Comparison of ENCODE assay signal across 16 cellular contexts in the genomic region with DNA sequence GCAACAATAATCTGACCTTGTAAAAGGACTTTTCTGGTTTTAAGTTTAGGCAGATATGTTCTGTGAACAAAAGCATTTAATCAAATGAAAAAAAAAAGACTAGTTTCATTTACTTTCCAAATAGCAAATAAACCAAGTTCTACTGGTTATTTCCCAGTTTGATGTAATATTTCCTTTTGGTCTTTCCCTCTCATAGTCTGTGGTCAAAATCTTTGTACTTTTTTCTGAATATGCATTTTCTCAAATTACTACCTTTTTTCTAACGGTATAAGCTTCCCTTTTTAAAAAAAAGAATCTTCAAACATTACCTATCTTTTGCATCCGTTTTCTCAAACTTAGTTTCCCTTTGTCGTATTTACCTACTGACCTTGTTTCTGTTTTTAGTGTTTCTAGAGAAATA. TPM values are rescaled to one million over a fixed set of nuclear protein-coding genes. Genes with fewer than 3 reads are reported as not detected.
A peak's percentile ranks its signal among the peaks of the same experiment; 100 is the strongest.
DNase-seq lines count a peak whose midpoint lies in the region; ATAC-seq, FAIRE-seq and TF ChIP-seq lines count a peak whose summit lies in the region.
"Had no signal": no experiment of that assay in that cellular context is flagged by ENCODE, and none has a peak within 500 bp of the region (broad histone marks: within the 10 kb centered on the region; RNA-seq: fewer than 3 reads in every experiment).

No MANE protein-coding gene starts in this region.

- no peak overlapping the region for H3K9ac ChIP-seq in kidney (ENCODE audit: low read length in 2 of 2)

- peaks cover 27% of the 10 kb centered on the region for H3K4me1 Mint-ChIP-seq in T-helper 2 cell treated with Interferon-gamma antibody and Interleukin-4, amounts not matched to agents 5 μg/mL and 100 μg/mL, for 36 hours (ENCODE audit: low read depth)
- peaks cover 18 to 39% of the 10 kb centered on the region in 2 donors for H3K4me1 Mint-ChIP-seq in immature natural killer cell

- peaks cover 5% of the 10 kb centered on the region for H3K9me3 Mint-ChIP-seq in T-helper 2 cell treated with Interferon-gamma antibody and Interleukin-4, amounts not matched to agents 5 μg/mL and 100 μg/mL, for 36 hours
- H3K9me3 Mint-ChIP-seq in immature natural killer cell: no peaks in the 10 kb centered on the region

- no peak for TF ChIP-seq CTCF in kidney (IDR thresholded peaks at IDR 0.05; ENCODE audit: borderline replicate concordance, extremely low read depth, insufficient read depth)

- in situ Hi-C loops in KBM-7 (cut with MboI; ENCODE audit: low pct_unique_long_range_greater_than_20kb, low sequenced_read_pairs): no loop called here

- H3K9me3 ChIP-seq in kidney (ENCODE audit: control insufficient read depth in 1 of 2, low read length in 2 of 2): no peaks in the 10 kb centered on the region
- H3K9me3 ChIP-seq: heart left ventricle had no signal

- no peak for DNase-seq in T-helper 2 cell treated with Interferon-gamma antibody and Interleukin-4, amounts not matched to agents 5 μg/mL and 100 μg/mL, for 36 hours (ENCODE audit: low spot score)
- DNase-seq in T-helper 2 cell (no peak), immature natural killer cell (no peak), SK-N-DZ (ENCODE audit: low spot score) (no peak), KBM-7 (no peak), kidney (no peak)
- DNase-seq: 8988T, heart left ventricle, NCI-H1048, trophoblast cell had no signal

- FAIRE-seq in kidney (lab: Jason Lieb, UNC): no peak
- FAIRE-seq: bronchial epithelial cell, TTC549 had no signal

- no peak overlapping the region for H3K27ac ChIP-seq in kidney (ENCODE audit: low read depth in 2 of 2, low read length in 2 of 2)
- H3K27ac ChIP-seq: heart left ventricle had no signal

- H3K27ac Mint-ChIP-seq in T-helper 2 cell treated with Interferon-gamma antibody and Interleukin-4, amounts not matched to agents 5 μg/mL and 100 μg/mL, for 36 hours: peak overlapping the region; percentile 50
- peak overlapping the region in 5 of 6 donors; percentile 1 to 85 (median 50) for H3K27ac Mint-ChIP-seq in immature natural killer cell

- no peaks in the 10 kb centered on the region for H3K27me3 Mint-ChIP-seq in T-helper 2 cell treated with Interferon-gamma antibody and Interleukin-4, amounts not matched to agents 5 μg/mL and 100 μg/mL, for 36 hours (ENCODE audit: low read depth)
- H3K27me3 Mint-ChIP-seq in immature natural killer cell (ENCODE audit: low read depth in 3 of 3): no peaks in the 10 kb centered on the region

- peaks cover 57% of the 10 kb centered on the region for H3K36me3 Mint-ChIP-seq in T-helper 2 cell treated with Interferon-gamma antibody and Interleukin-4, amounts not matched to agents 5 μg/mL and 100 μg/mL, for 36 hours (ENCODE audit: low read depth)
- peaks cover 0 to 20% (median 13%) of the 10 kb centered on the region in 3 donors for H3K36me3 Mint-ChIP-seq in immature natural killer cell

- ATAC-seq in GM21423 (IDR thresholded peaks at IDR 0.05; ENCODE audit: unreplicated experiment) (peak; percentile 16), HG03378 (IDR thresholded peaks at IDR 0.05; ENCODE audit: unreplicated experiment) (peak; percentile 22)
- ATAC-seq: HCT116, heart left ventricle had no signal

- no peak overlapping the region for H3K4me3 ChIP-seq in kidney (ENCODE audit: low read length in 2 of 2)
- H3K4me3 ChIP-seq: heart left ventricle, smooth muscle cell had no signal

- peak overlapping the region; percentile 36 for H3K4me3 Mint-ChIP-seq in T-helper 2 cell treated with Interferon-gamma antibody and Interleukin-4, amounts not matched to agents 5 μg/mL and 100 μg/mL, for 36 hours
- H3K4me3 Mint-ChIP-seq in immature natural killer cell: peak overlapping the region in 2 of 5 donors; percentile 2 to 60

- intact Hi-C loops in kidney (cut with DNase I): no loop called here

- H3K36me3 ChIP-seq in kidney (ENCODE audit: control insufficient read depth in 1 of 2, insufficient read depth in 2 of 2, low read length in 2 of 2): peaks cover 0 to 5% of the 10 kb centered on the region in 2 donors

- no peaks in the 10 kb centered on the region for H3K4me1 ChIP-seq in kidney (ENCODE audit: control insufficient read depth in 1 of 2, insufficient read depth in 1 of 2, low read depth in 1 of 2, low read length in 2 of 2)

RNA-seq across cellular contexts. Expression of gene TANK, which starts 40.1 kb away (rescaled TPM):
- polyA plus RNA-seq in immature natural killer cell (10 to 100 TPM; 32.5 to 53.9 (median 44.7) TPM), kidney (ENCODE audit: insufficient read depth, low read depth, low replicate concordance) (21.2 TPM)
- polyA plus RNA-seq in SK-N-DZ (2014; cell fraction: cytosol; rRNA removed): 23.2 and 38.4 TPM in 2 replicates
- 37.0 and 37.2 TPM in 2 replicates for polyA plus RNA-seq in SK-N-DZ (2014; cell fraction: nucleus; rRNA removed)
- total RNA-seq in kidney: 56.1 TPM
